ENCODE assay signal across 22 cellular contexts in the genomic region with DNA sequence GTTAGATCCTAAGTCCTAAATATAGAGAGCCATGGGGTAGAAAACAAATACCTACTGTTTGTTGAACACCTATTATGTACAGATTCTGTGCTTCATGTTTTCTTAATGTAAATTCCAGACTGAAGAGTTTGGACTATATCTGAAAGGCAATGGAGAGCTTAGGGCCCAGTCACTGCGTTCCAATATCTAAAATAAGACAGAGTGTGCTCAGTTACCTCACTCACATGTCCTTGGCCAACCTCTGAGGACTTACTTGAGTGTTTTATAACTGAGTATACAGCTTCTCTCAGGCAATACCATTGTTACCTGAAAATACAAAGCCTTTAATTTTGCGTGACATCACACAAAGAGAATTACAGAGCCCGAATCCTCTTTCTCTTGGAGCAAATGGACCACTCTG. TPM values are rescaled to one million over a fixed set of nuclear protein-coding genes. Genes with fewer than 3 reads are reported as not detected.
"Had no signal": no experiment of that assay in that cellular context is flagged by ENCODE, and none has a peak within 500 bp of the region (broad histone marks: within the 10 kb centered on the region; RNA-seq: fewer than 3 reads in every experiment).

No MANE protein-coding gene starts in this region.

- H3K4me1 Mint-ChIP-seq: naive thymus-derived CD4-positive, alpha-beta T cell; stimulated activated effector memory CD8-positive, alpha-beta T cell treated with anti-CD3 and anti-CD28 coated beads, Interleukin-12 subunit alpha, Interleukin-12 subunit beta, amount 100 ng/mL, for 72 hours had no signal

- H3K9me3 Mint-ChIP-seq: natural killer cell treated with Interleukin-12 subunit alpha and Interleukin-12 subunit beta and Interleukin-15 and Interleukin-18, amount 100 ng/mL, for 72 hours; stimulated activated effector memory CD8-positive, alpha-beta T cell treated with anti-CD3 and anti-CD28 coated beads, Interleukin-12 subunit alpha, Interleukin-12 subunit beta, amount 100 ng/mL, for 72 hours; stimulated activated naive CD8-positive, alpha-beta T cell treated with anti-CD3 and anti-CD28 coated beads, Interleukin-15, Interleukin-2, amounts not matched to agents 100 ng/mL and 50 ng/mL, for 24 hours had no signal

- H3K4me3 Mint-ChIP-seq: mesothelial cell of epicardium; naive thymus-derived CD4-positive, alpha-beta T cell; natural killer cell treated with Interleukin-12 subunit alpha and Interleukin-12 subunit beta and Interleukin-15 and Interleukin-18, amount 100 ng/mL, for 72 hours; stimulated activated effector memory CD8-positive, alpha-beta T cell treated with anti-CD3 and anti-CD28 coated beads, Interleukin-12 subunit alpha, Interleukin-12 subunit beta, amount 100 ng/mL, for 72 hours; stimulated activated naive CD8-positive, alpha-beta T cell treated with anti-CD3 and anti-CD28 coated beads, Interleukin-15, Interleukin-2, amounts not matched to agents 100 ng/mL and 50 ng/mL, for 24 hours had no signal

- H3K27me3 ChIP-seq: heart right ventricle, hepatocyte, ovary, right atrium auricular region, spleen, suprapubic skin, tibial artery, upper lobe of right lung had no signal

- ATAC-seq: left lobe of liver; naive thymus-derived CD4-positive, alpha-beta T cell; natural killer cell treated with Interleukin-12 subunit alpha and Interleukin-12 subunit beta and Interleukin-15 and Interleukin-18, amount 100 ng/mL, for 72 hours; sciatic nerve; stimulated activated effector memory CD8-positive, alpha-beta T cell treated with anti-CD3 and anti-CD28 coated beads, Interleukin-12 subunit alpha, Interleukin-12 subunit beta, amount 100 ng/mL, for 72 hours; upper lobe of right lung had no signal

- H3K9me3 ChIP-seq: heart right ventricle, ovary, right atrium auricular region, spleen, suprapubic skin, thoracic aorta, tibial artery, upper lobe of right lung had no signal

- H2AFZ ChIP-seq: hepatocyte had no signal

- H3K27ac ChIP-seq: hepatocyte, ovary, right atrium auricular region, spleen, suprapubic skin, upper lobe of right lung had no signal

- H3K79me2 ChIP-seq: hepatocyte had no signal

- H3K27ac Mint-ChIP-seq: mesothelial cell of epicardium; naive thymus-derived CD4-positive, alpha-beta T cell; natural killer cell treated with Interleukin-12 subunit alpha and Interleukin-12 subunit beta and Interleukin-15 and Interleukin-18, amount 100 ng/mL, for 72 hours; progenitor cell of endocrine pancreas; stimulated activated effector memory CD8-positive, alpha-beta T cell treated with anti-CD3 and anti-CD28 coated beads, Interleukin-12 subunit alpha, Interleukin-12 subunit beta, amount 100 ng/mL, for 72 hours; stimulated activated naive CD8-positive, alpha-beta T cell treated with anti-CD3 and anti-CD28 coated beads, Interleukin-15, Interleukin-2, amounts not matched to agents 100 ng/mL and 50 ng/mL, for 24 hours had no signal

- H3K36me3 Mint-ChIP-seq: mesothelial cell of epicardium; naive thymus-derived CD4-positive, alpha-beta T cell; natural killer cell treated with Interleukin-12 subunit alpha and Interleukin-12 subunit beta and Interleukin-15 and Interleukin-18, amount 100 ng/mL, for 72 hours; stimulated activated effector memory CD8-positive, alpha-beta T cell treated with anti-CD3 and anti-CD28 coated beads, Interleukin-12 subunit alpha, Interleukin-12 subunit beta, amount 100 ng/mL, for 72 hours had no signal

- DNase-seq: heart right ventricle; islet precursor cell; naive thymus-derived CD4-positive, alpha-beta T cell; ovary; small intestine; spleen; stimulated activated CD4-positive, alpha-beta T cell treated with anti-CD3 and anti-CD28 coated beads, Interleukin-4, amount 100 ng/mL, for 24 hours; stimulated activated naive CD4-positive, alpha-beta T cell; tibial artery; upper lobe of right lung had no signal

- H3K4me3 ChIP-seq: heart right ventricle, hepatocyte, lung, ovary, right atrium auricular region, spleen, suprapubic skin, thoracic aorta, tibial artery, upper lobe of right lung had no signal

- H3K4me1 ChIP-seq: right atrium auricular region, spleen, suprapubic skin, upper lobe of right lung had no signal

- H3K36me3 ChIP-seq: heart right ventricle, ovary, right atrium auricular region, spleen, suprapubic skin, thoracic aorta, tibial artery, upper lobe of right lung had no signal

- H3K27me3 Mint-ChIP-seq: naive thymus-derived CD4-positive, alpha-beta T cell; natural killer cell treated with Interleukin-12 subunit alpha and Interleukin-12 subunit beta and Interleukin-15 and Interleukin-18, amount 100 ng/mL, for 72 hours; progenitor cell of endocrine pancreas; stimulated activated naive CD8-positive, alpha-beta T cell treated with anti-CD3 and anti-CD28 coated beads, Interleukin-15, Interleukin-2, amounts not matched to agents 100 ng/mL and 50 ng/mL, for 24 hours had no signal

- H3K4me2 ChIP-seq: hepatocyte had no signal

RNA-seq across cellular contexts. Expression of a gene that starts 53.2 kb away (rescaled TPM):
- total RNA-seq: naive thymus-derived CD4-positive, alpha-beta T cell; natural killer cell treated with Interleukin-12 subunit alpha and Interleukin-12 subunit beta and Interleukin-15 and Interleukin-18, amount 100 ng/mL, for 72 hours; upper lobe of right lung had no signal
- polyA plus RNA-seq: naive thymus-derived CD4-positive, alpha-beta T cell had no signal
